Comparison of ENCODE assay signal across 9 cellular contexts in genomic region chr2:216539791-216540241, GRCh38. TPM values are rescaled to one million over a fixed set of nuclear protein-coding genes. Genes with fewer than 3 reads are reported as not detected.
A peak's percentile ranks its signal among the peaks of the same experiment; 100 is the strongest.
DNase-seq lines count a peak whose midpoint lies in the region; ATAC-seq lines count a peak whose summit lies in the region.
"Had no signal": no experiment of that assay in that cellular context is flagged by ENCODE, and none has a peak within 500 bp of the region (broad histone marks: within the 10 kb centered on the region; RNA-seq: fewer than 3 reads in every experiment).

No MANE protein-coding gene starts in this region.

- no peak for ATAC-seq in activated T-cell treated with anti-CD3 and anti-CD28 coated beads, Interleukin-2, amount 50 U/mL, for 4 hours
- ATAC-seq in HG03139 (IDR thresholded peaks at IDR 0.05; ENCODE audit: unreplicated experiment), result no peak

- DNase-seq in A172 (ENCODE audit: low spot score), result peak; percentile 83
- DNase-seq in H4 (ENCODE audit: low spot score), result peak; percentile 34
- peak; percentile 74 for DNase-seq in NCI-H345 treated with DMSO at 0.1 percent for 48 hours (lab: John Stamatoyannopoulos, UW; ENCODE audit: unreplicated experiment)
- peak; percentile 68 for DNase-seq in glomerular visceral epithelial cell (ENCODE audit: extremely low spot score)
- no peak for DNase-seq in activated T-cell treated with anti-CD3 and anti-CD28 coated beads, Interleukin-2, amount 50 U/mL, for 4 hours
- no peak for DNase-seq in dedifferentiated amniotic fluid mesenchymal stem cell (ENCODE audit: extremely low spot score)
- no peak for DNase-seq in stimulated activated CD4-positive, alpha-beta T cell treated with anti-CD3 and anti-CD28 coated beads, Interleukin-12 subunit alpha, Interleukin-12 subunit beta, amount 100 ng/mL, for 4 hours

- no peak overlapping the region for H3K4me3 Mint-ChIP-seq in activated T-cell treated with anti-CD3 and anti-CD28 coated beads, Interleukin-2, amount 50 U/mL, for 4 hours
- H3K4me3 Mint-ChIP-seq: central memory CD8-positive, alpha-beta T cell had no signal

- H3K36me3 Mint-ChIP-seq in activated T-cell treated with anti-CD3 and anti-CD28 coated beads, Interleukin-2, amount 50 U/mL, for 4 hours (ENCODE audit: insufficient read depth), result no peaks in the 10 kb centered on the region

- H3K9me3 Mint-ChIP-seq in activated T-cell treated with anti-CD3 and anti-CD28 coated beads, Interleukin-2, amount 50 U/mL, for 4 hours, result no peaks in the 10 kb centered on the region
- H3K9me3 Mint-ChIP-seq: central memory CD8-positive, alpha-beta T cell had no signal

- H3K4me1 Mint-ChIP-seq in activated T-cell treated with anti-CD3 and anti-CD28 coated beads, Interleukin-2, amount 50 U/mL, for 4 hours (ENCODE audit: low read depth), result no peaks in the 10 kb centered on the region
- H3K4me1 Mint-ChIP-seq: central memory CD8-positive, alpha-beta T cell had no signal

- H3K27me3 Mint-ChIP-seq in activated T-cell treated with anti-CD3 and anti-CD28 coated beads, Interleukin-2, amount 50 U/mL, for 4 hours (ENCODE audit: low read depth), result peaks cover 5% of the 10 kb centered on the region

RNA-seq across cellular contexts. Expression of gene RPL37A, which starts 41.2 kb away (rescaled TPM):
- 1,184 and 1,454 TPM in 2 replicates for total RNA-seq in A172 (2014; rRNA removed; shearing (Covaris generic))
- 1,506 and 2,054 TPM in 2 replicates for total RNA-seq in H4 (2014; rRNA removed; shearing (Covaris generic))
- total RNA-seq in activated T-cell treated with anti-CD3 and anti-CD28 coated beads, Interleukin-2, amount 50 U/mL, for 4 hours, result 1,000 to 10,000 TPM; 4,221 to 4,335 (median 4,249) TPM

Comparison
In these comparisons a context has a peak if more than half of its experiments do, and no peak if none do; other contexts are left out.
1. DNase-seq: peak in A172 (single experiment), H4 (single experiment), NCI-H345 treated with DMSO at 0.1 percent for 48 hours (single experiment) and glomerular visceral epithelial cell (single experiment); none in activated T-cell treated with anti-CD3 and anti-CD28 coated beads, Interleukin-2, amount 50 U/mL, for 4 hours (single experiment), dedifferentiated amniotic fluid mesenchymal stem cell (single experiment) and stimulated activated CD4-positive, alpha-beta T cell treated with anti-CD3 and anti-CD28 coated beads, Interleukin-12 subunit alpha, Interleukin-12 subunit beta, amount 100 ng/mL, for 4 hours (single experiment).